12 cellular contexts compared by ENCODE assay signal in the genomic region with DNA sequence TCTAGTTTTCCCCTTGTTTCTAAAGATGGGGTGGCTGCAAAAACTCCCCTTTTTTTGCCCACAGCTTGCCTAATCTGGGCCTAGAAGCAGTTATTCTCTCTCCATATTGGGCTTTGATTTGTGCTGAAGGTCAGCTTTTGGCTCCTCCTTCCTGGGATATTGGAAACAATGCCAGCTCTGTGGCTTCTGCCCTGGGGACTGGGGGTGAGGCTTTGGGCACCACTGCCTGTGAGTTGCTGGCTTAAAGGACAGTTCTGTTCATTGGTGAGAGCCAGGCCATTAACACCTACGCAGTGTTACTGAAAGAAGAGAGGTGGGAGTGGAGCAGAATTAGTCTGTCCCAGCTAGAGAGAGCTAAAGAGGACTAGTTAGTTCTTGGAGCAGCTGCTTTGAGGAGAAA. TPM values are rescaled to one million over a fixed set of nuclear protein-coding genes. Genes with fewer than 3 reads are reported as not detected.
DNase-seq lines count a peak whose midpoint lies in the region; ATAC-seq and TF ChIP-seq lines count a peak whose summit lies in the region.
"Had no signal": no experiment of that assay in that cellular context is flagged by ENCODE, and none has a peak within 500 bp of the region (broad histone marks: within the 10 kb centered on the region; RNA-seq: fewer than 3 reads in every experiment).

No MANE protein-coding gene starts in this region.

- DNase-seq in Ammon's horn (ENCODE audit: low spot score): peak; percentile 74
- DNase-seq in T-helper 17 cell: no peak
- DNase-seq in head of caudate nucleus: peak in 33 of 42 donors; percentile 12 to 78 (median 50)
- DNase-seq in nucleus accumbens (lab: John Stamatoyannopoulos, UW): peak in 34 of 56 donors; percentile 4 to 56 (median 26)
- no peak for DNase-seq in central memory CD4-positive, alpha-beta T cell
- no peak for DNase-seq in colonic mucosa
- DNase-seq in stimulated activated naive CD4-positive, alpha-beta T cell (lab: John Stamatoyannopoulos, UW): no peak
- no peak for DNase-seq in NCI-H82 treated with DMSO at 0.1 percent for 48 hours (lab: John Stamatoyannopoulos, UW; ENCODE audit: unreplicated experiment)
- DNase-seq: activated CD4-positive, alpha-beta T cell treated with anti-CD3 and anti-CD28 coated beads for 1 hour; activated T-cell treated with anti-CD3 and anti-CD28 coated beads, Interleukin-2, amount 50 U/mL, for 24 hours; MV-4-11; naive thymus-derived CD8-positive, alpha-beta T cell had no signal

- H3K4me1 Mint-ChIP-seq in T-helper 17 cell: peaks cover 17% of the 10 kb centered on the region

- no peaks in the 10 kb centered on the region for H3K36me3 Mint-ChIP-seq in T-helper 17 cell (ENCODE audit: low read depth)
- H3K36me3 Mint-ChIP-seq: naive thymus-derived CD8-positive, alpha-beta T cell had no signal

- no peak overlapping the region for H3K4me3 Mint-ChIP-seq in T-helper 17 cell
- H3K4me3 Mint-ChIP-seq: activated T-cell treated with anti-CD3 and anti-CD28 coated beads, Interleukin-2, amount 50 U/mL, for 24 hours; naive thymus-derived CD8-positive, alpha-beta T cell had no signal

- H3K27me3 Mint-ChIP-seq in T-helper 17 cell: no peaks in the 10 kb centered on the region
- H3K27me3 Mint-ChIP-seq: activated T-cell treated with anti-CD3 and anti-CD28 coated beads, Interleukin-2, amount 50 U/mL, for 24 hours; naive thymus-derived CD8-positive, alpha-beta T cell had no signal

- peaks cover 6% of the 10 kb centered on the region for H3K4me1 ChIP-seq in colonic mucosa

- TF ChIP-seq CTCF in colonic mucosa (IDR thresholded peaks at IDR 0.05): no peak

- H3K9ac ChIP-seq in colonic mucosa (ENCODE audit: low read depth in 2 of 2, low read length in 2 of 2): no peak overlapping the region

- no peak overlapping the region for H3K4me3 ChIP-seq in colonic mucosa

- H3K9me3 ChIP-seq in T-helper 17 cell (ENCODE audit: control insufficient read depth, low read length, poor library complexity, severe bottlenecking): no peaks in the 10 kb centered on the region
- H3K9me3 ChIP-seq in colonic mucosa: no peaks in the 10 kb centered on the region

- H3K27me3 ChIP-seq in colonic mucosa: no peaks in the 10 kb centered on the region

- no peak overlapping the region for H3K27ac ChIP-seq in colonic mucosa

- H3K27ac Mint-ChIP-seq in T-helper 17 cell: peak overlapping the region; percentile 62
- H3K27ac Mint-ChIP-seq: activated T-cell treated with anti-CD3 and anti-CD28 coated beads, Interleukin-2, amount 50 U/mL, for 24 hours had no signal

- ATAC-seq in T-helper 17 cell: no peak
- ATAC-seq: naive thymus-derived CD8-positive, alpha-beta T cell had no signal

- intact Hi-C loops in head of caudate nucleus (cut with DNase I): no loop called here
- intact Hi-C loops in colonic mucosa (cut with DNase I): no loop called here

- H3K36me3 ChIP-seq in colonic mucosa: no peaks in the 10 kb centered on the region

RNA-seq across cellular contexts. Expression of a gene that starts 4.3 kb away (rescaled TPM):
- 10 to 100 TPM; 12.0 to 13.9 TPM for total RNA-seq in T-helper 17 cell
- total RNA-seq in colonic mucosa: 10 to 100 TPM in 1 of 2 donors, 1 to 10 TPM in 1; 10.0 to 17.3 TPM

RNA-seq across cellular contexts. Expression of a gene that starts 17.6 kb away (rescaled TPM):
- 10 to 100 TPM; 48.3 to 52.3 TPM for total RNA-seq in T-helper 17 cell
- total RNA-seq in colonic mucosa: 10 to 100 TPM; 19.2 to 21.7 TPM

Comparison
In these comparisons a context has a peak if more than half of its experiments do, and no peak if none do; other contexts are left out.
1. DNase-seq: peak in Ammon's horn (single experiment), head of caudate nucleus (33 of 42) and nucleus accumbens (34 of 56); none in T-helper 17 cell (0 of 3), central memory CD4-positive, alpha-beta T cell (single experiment), colonic mucosa (single experiment), stimulated activated naive CD4-positive, alpha-beta T cell (0 of 6) and NCI-H82 treated with DMSO at 0.1 percent for 48 hours (single experiment).